1 cellular context compared by ENCODE assay signal in the genomic region with DNA sequence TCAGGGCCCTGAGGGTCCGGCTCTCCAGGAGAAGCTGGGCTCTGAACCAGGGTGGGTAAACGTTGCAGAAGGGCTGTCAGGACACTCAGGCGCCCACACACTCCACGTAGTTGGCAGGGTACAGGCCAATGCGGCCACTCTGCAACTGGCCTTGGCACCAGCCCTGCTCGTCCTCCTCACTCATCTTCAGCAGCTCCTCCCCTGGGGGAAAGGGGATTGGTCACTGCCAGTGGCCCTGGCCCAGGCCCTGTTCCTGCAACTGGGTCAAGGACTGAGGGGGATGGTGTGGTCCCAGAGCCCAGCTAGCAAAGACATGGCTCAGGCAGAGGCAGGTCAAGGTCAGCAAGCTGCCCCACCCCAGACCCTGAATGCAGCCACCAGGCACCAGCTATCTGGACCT.
TF ChIP-seq lines count a peak whose summit lies in the region.

No MANE protein-coding gene starts in this region.

TF ChIP-seq in HepG2, 621 proteins besides CTCF, POLR2A, EP300 and RAD21 (continued from another document and continues in another):
- TF ChIP-seq, protein P1, sequence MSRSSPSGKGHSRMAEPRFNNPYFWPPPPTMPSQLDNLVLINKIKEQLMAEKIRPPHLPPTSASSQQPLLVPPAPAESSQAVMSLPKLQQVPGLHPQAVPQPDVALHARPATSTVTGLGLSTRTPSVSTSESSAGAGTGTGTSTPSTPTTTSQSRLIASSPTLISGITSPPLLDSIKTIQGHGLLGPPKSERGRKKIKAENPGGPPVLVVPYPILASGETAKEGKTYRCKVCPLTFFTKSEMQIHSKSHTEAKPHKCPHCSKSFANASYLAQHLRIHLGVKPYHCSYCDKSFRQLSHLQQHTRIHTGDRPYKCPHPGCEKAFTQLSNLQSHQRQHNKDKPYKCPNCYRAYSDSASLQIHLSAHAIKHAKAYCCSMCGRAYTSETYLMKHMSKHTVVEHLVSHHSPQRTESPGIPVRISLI (CRISPR knock-in tag; IDR thresholded peaks at IDR 0.05; ENCODE audit: borderline replicate concordance) = no peak
- TF ChIP-seq NR2F6 (IDR thresholded peaks at IDR 0.05) (peak; percentile 84), NR2F6 (CRISPR knock-in tag; IDR thresholded peaks at IDR 0.05) (peak; percentile 91), MBNL3 (CRISPR knock-in tag; conservative IDR thresholded peaks at IDR 0.05) (no peak), MAFF (IDR thresholded peaks at IDR 0.05; ENCODE audit: low read depth, low read length) (no peak), HES4 (CRISPR knock-in tag; IDR thresholded peaks at IDR 0.05; ENCODE audit: borderline replicate concordance) (no peak), RBM22 (optimal IDR thresholded peaks at IDR 0.05; ENCODE audit: low read length) (no peak), ASH2L (IDR thresholded peaks at IDR 0.05; ENCODE audit: insufficient read length, low read depth, low read length) (no peak), HHEX (CRISPR knock-in tag; IDR thresholded peaks at IDR 0.05) (no peak), SAP130 (CRISPR knock-in tag; IDR thresholded peaks at IDR 0.05; ENCODE audit: low read depth) (peak; percentile 72), KDM5A (IDR thresholded peaks at IDR 0.05; ENCODE audit: borderline replicate concordance, low read length) (no peak), ZBTB21 (CRISPR knock-in tag; IDR thresholded peaks at IDR 0.05) (no peak), ZNF816 (CRISPR knock-in tag; IDR thresholded peaks at IDR 0.05; ENCODE audit: borderline replicate concordance) (no peak), ZNF564 (CRISPR knock-in tag; IDR thresholded peaks at IDR 0.05) (no peak), ZNF451 (CRISPR knock-in tag; IDR thresholded peaks at IDR 0.05) (no peak), ZNF83 (CRISPR knock-in tag; IDR thresholded peaks at IDR 0.05; ENCODE audit: borderline replicate concordance) (no peak), GPN1 (CRISPR knock-in tag; IDR thresholded peaks at IDR 0.05; ENCODE audit: borderline replicate concordance) (no peak), ZNF724P (CRISPR knock-in tag; IDR thresholded peaks at IDR 0.05; ENCODE audit: borderline replicate concordance) (no peak), SP5 (CRISPR knock-in tag; IDR thresholded peaks at IDR 0.05; ENCODE audit: borderline replicate concordance, low read depth) (peak; percentile 79), STAT5B (CRISPR knock-in tag; IDR thresholded peaks at IDR 0.05) (no peak), NKX3-1 (CRISPR knock-in tag; IDR thresholded peaks at IDR 0.05) (no peak), KLF12 (CRISPR knock-in tag; IDR thresholded peaks at IDR 0.05; ENCODE audit: borderline replicate concordance) (peak; percentile 42; the same call in 1 of the 2 replicates), HDAC2 (CRISPR knock-in tag; IDR thresholded peaks at IDR 0.05) (peak; percentile 57), HMGA1 (CRISPR knock-in tag; conservative IDR thresholded peaks at IDR 0.05) (no peak), ZNF790 (CRISPR knock-in tag; IDR thresholded peaks at IDR 0.05; ENCODE audit: borderline replicate concordance) (no peak), ZNF746 (CRISPR knock-in tag; IDR thresholded peaks at IDR 0.05) (no peak), SMAD9 (CRISPR knock-in tag; IDR thresholded peaks at IDR 0.05) (no peak)
- TF ChIP-seq, protein P2, sequence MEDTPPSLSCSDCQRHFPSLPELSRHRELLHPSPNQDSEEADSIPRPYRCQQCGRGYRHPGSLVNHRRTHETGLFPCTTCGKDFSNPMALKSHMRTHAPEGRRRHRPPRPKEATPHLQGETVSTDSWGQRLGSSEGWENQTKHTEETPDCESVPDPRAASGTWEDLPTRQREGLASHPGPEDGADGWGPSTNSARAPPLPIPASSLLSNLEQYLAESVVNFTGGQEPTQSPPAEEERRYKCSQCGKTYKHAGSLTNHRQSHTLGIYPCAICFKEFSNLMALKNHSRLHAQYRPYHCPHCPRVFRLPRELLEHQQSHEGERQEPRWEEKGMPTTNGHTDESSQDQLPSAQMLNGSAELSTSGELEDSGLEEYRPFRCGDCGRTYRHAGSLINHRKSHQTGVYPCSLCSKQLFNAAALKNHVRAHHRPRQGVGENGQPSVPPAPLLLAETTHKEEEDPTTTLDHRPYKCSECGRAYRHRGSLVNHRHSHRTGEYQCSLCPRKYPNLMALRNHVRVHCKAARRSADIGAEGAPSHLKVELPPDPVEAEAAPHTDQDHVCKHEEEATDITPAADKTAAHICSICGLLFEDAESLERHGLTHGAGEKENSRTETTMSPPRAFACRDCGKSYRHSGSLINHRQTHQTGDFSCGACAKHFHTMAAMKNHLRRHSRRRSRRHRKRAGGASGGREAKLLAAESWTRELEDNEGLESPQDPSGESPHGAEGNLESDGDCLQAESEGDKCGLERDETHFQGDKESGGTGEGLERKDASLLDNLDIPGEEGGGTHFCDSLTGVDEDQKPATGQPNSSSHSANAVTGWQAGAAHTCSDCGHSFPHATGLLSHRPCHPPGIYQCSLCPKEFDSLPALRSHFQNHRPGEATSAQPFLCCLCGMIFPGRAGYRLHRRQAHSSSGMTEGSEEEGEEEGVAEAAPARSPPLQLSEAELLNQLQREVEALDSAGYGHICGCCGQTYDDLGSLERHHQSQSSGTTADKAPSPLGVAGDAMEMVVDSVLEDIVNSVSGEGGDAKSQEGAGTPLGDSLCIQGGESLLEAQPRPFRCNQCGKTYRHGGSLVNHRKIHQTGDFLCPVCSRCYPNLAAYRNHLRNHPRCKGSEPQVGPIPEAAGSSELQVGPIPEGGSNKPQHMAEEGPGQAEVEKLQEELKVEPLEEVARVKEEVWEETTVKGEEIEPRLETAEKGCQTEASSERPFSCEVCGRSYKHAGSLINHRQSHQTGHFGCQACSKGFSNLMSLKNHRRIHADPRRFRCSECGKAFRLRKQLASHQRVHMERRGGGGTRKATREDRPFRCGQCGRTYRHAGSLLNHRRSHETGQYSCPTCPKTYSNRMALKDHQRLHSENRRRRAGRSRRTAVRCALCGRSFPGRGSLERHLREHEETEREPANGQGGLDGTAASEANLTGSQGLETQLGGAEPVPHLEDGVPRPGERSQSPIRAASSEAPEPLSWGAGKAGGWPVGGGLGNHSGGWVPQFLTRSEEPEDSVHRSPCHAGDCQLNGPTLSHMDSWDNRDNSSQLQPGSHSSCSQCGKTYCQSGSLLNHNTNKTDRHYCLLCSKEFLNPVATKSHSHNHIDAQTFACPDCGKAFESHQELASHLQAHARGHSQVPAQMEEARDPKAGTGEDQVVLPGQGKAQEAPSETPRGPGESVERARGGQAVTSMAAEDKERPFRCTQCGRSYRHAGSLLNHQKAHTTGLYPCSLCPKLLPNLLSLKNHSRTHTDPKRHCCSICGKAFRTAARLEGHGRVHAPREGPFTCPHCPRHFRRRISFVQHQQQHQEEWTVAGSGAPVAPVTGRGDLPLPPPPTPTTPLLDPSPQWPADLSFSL (CRISPR knock-in tag; IDR thresholded peaks at IDR 0.05) = no peak
- TF ChIP-seq, protein P3, sequence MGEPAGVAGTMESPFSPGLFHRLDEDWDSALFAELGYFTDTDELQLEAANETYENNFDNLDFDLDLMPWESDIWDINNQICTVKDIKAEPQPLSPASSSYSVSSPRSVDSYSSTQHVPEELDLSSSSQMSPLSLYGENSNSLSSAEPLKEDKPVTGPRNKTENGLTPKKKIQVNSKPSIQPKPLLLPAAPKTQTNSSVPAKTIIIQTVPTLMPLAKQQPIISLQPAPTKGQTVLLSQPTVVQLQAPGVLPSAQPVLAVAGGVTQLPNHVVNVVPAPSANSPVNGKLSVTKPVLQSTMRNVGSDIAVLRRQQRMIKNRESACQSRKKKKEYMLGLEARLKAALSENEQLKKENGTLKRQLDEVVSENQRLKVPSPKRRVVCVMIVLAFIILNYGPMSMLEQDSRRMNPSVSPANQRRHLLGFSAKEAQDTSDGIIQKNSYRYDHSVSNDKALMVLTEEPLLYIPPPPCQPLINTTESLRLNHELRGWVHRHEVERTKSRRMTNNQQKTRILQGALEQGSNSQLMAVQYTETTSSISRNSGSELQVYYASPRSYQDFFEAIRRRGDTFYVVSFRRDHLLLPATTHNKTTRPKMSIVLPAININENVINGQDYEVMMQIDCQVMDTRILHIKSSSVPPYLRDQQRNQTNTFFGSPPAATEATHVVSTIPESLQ (CRISPR knock-in tag; conservative IDR thresholded peaks at IDR 0.05) = no peak
- TF ChIP-seq, protein P4, sequence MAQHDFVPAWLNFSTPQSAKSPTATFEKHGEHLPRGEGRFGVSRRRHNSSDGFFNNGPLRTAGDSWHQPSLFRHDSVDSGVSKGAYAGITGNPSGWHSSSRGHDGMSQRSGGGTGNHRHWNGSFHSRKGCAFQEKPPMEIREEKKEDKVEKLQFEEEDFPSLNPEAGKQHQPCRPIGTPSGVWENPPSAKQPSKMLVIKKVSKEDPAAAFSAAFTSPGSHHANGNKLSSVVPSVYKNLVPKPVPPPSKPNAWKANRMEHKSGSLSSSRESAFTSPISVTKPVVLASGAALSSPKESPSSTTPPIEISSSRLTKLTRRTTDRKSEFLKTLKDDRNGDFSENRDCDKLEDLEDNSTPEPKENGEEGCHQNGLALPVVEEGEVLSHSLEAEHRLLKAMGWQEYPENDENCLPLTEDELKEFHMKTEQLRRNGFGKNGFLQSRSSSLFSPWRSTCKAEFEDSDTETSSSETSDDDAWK (CRISPR knock-in tag; IDR thresholded peaks at IDR 0.05) = no peak
- TF ChIP-seq, protein P5, sequence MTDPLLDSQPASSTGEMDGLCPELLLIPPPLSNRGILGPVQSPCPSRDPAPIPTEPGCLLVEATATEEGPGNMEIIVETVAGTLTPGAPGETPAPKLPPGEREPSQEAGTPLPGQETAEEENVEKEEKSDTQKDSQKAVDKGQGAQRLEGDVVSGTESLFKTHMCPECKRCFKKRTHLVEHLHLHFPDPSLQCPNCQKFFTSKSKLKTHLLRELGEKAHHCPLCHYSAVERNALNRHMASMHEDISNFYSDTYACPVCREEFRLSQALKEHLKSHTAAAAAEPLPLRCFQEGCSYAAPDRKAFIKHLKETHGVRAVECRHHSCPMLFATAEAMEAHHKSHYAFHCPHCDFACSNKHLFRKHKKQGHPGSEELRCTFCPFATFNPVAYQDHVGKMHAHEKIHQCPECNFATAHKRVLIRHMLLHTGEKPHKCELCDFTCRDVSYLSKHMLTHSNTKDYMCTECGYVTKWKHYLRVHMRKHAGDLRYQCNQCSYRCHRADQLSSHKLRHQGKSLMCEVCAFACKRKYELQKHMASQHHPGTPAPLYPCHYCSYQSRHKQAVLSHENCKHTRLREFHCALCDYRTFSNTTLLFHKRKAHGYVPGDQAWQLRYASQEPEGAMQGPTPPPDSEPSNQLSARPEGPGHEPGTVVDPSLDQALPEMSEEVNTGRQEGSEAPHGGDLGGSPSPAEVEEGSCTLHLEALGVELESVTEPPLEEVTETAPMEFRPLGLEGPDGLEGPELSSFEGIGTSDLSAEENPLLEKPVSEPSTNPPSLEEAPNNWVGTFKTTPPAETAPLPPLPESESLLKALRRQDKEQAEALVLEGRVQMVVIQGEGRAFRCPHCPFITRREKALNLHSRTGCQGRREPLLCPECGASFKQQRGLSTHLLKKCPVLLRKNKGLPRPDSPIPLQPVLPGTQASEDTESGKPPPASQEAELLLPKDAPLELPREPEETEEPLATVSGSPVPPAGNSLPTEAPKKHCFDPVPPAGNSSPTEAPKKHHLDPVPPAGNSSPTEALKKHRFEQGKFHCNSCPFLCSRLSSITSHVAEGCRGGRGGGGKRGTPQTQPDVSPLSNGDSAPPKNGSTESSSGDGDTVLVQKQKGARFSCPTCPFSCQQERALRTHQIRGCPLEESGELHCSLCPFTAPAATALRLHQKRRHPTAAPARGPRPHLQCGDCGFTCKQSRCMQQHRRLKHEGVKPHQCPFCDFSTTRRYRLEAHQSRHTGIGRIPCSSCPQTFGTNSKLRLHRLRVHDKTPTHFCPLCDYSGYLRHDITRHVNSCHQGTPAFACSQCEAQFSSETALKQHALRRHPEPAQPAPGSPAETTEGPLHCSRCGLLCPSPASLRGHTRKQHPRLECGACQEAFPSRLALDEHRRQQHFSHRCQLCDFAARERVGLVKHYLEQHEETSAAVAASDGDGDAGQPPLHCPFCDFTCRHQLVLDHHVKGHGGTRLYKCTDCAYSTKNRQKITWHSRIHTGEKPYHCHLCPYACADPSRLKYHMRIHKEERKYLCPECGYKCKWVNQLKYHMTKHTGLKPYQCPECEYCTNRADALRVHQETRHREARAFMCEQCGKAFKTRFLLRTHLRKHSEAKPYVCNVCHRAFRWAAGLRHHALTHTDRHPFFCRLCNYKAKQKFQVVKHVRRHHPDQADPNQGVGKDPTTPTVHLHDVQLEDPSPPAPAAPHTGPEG (CRISPR knock-in tag; IDR thresholded peaks at IDR 0.05) = no peak
- TF ChIP-seq, protein P6, sequence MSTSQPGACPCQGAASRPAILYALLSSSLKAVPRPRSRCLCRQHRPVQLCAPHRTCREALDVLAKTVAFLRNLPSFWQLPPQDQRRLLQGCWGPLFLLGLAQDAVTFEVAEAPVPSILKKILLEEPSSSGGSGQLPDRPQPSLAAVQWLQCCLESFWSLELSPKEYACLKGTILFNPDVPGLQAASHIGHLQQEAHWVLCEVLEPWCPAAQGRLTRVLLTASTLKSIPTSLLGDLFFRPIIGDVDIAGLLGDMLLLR (CRISPR knock-in tag; IDR thresholded peaks at IDR 0.05) = no peak
- TF ChIP-seq, protein P7, sequence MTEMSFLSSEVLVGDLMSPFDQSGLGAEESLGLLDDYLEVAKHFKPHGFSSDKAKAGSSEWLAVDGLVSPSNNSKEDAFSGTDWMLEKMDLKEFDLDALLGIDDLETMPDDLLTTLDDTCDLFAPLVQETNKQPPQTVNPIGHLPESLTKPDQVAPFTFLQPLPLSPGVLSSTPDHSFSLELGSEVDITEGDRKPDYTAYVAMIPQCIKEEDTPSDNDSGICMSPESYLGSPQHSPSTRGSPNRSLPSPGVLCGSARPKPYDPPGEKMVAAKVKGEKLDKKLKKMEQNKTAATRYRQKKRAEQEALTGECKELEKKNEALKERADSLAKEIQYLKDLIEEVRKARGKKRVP (CRISPR knock-in tag; IDR thresholded peaks at IDR 0.05) = no peak
- TF ChIP-seq, protein P8, sequence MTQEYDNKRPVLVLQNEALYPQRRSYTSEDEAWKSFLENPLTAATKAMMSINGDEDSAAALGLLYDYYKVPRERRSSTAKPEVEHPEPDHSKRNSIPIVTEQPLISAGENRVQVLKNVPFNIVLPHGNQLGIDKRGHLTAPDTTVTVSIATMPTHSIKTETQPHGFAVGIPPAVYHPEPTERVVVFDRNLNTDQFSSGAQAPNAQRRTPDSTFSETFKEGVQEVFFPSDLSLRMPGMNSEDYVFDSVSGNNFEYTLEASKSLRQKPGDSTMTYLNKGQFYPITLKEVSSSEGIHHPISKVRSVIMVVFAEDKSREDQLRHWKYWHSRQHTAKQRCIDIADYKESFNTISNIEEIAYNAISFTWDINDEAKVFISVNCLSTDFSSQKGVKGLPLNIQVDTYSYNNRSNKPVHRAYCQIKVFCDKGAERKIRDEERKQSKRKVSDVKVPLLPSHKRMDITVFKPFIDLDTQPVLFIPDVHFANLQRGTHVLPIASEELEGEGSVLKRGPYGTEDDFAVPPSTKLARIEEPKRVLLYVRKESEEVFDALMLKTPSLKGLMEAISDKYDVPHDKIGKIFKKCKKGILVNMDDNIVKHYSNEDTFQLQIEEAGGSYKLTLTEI (CRISPR knock-in tag; conservative IDR thresholded peaks at IDR 0.05) = no peak
- TF ChIP-seq, protein P9, sequence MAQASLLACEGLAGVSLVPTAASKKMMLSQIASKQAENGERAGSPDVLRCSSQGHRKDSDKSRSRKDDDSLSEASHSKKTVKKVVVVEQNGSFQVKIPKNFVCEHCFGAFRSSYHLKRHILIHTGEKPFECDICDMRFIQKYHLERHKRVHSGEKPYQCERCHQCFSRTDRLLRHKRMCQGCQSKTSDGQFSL (CRISPR knock-in tag; IDR thresholded peaks at IDR 0.05) = no peak; the same call in none of the 2 replicates
